ENCODE assay signal across 27 cellular contexts in the genomic region with DNA sequence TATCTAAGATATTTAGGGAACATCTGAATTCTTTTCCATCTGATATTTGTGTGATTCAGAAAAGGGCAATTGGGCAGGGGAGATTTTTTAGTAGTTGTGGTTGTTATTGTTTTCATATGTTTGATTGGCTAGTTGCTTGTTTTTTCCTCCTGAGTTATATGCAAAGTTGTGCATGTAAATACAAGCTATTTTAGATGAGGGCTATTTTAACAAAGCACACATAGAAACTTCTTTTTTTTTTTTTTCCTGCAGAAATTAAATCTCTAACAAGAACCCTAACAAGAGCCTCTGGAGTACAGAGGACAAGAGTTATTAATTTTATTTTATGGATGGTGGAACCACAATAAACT.
A peak's percentile ranks its signal among the peaks of the same experiment; 100 is the strongest.
DNase-seq lines count a peak whose midpoint lies in the region; ATAC-seq and TF ChIP-seq lines count a peak whose summit lies in the region.
"Had no signal": no experiment of that assay in that cellular context is flagged by ENCODE, and none has a peak within 500 bp of the region (broad histone marks: within the 10 kb centered on the region; RNA-seq: fewer than 3 reads in every experiment).

No MANE protein-coding gene starts in this region.

- TF ChIP-seq CTCF in HCT116 (IDR thresholded peaks at IDR 0.05 in 2 of 3, conservative IDR thresholded peaks at IDR 0.05 in 1 of 3; ENCODE audit: borderline replicate concordance in 1 of 3, insufficient read depth in 1 of 3, low read depth in 2 of 3, low read length in 2 of 3), result no peak

- H3K4me3 ChIP-seq in HCT116 (replicated peaks in 1 of 2; ENCODE audit: low read depth in 1 of 2, low read length in 2 of 2) (no peak overlapping the region), HUES6 (ENCODE audit: low read depth, low read length) (no peak overlapping the region), neuronal stem cell (ENCODE audit: low read length in 2 of 2) (no peak overlapping the region)
- H3K4me3 ChIP-seq: dorsolateral prefrontal cortex, left lung, SK-N-MC, skin epidermis, stomach, thyroid gland, vagina had no signal

- H3K9ac ChIP-seq in HCT116 (ENCODE audit: low read length) (no peak overlapping the region), HUES6 (ENCODE audit: low read length) (no peak overlapping the region), neuronal stem cell (ENCODE audit: low read depth, low read length, poor library complexity) (no peak overlapping the region)

- H3K36me3 ChIP-seq in HCT116 (ENCODE audit: control insufficient read depth in 1 of 2, insufficient read depth in 2 of 2, low read length in 2 of 2), result no peaks in the 10 kb centered on the region
- H3K36me3 ChIP-seq in HUES6 (ENCODE audit: control insufficient read depth, insufficient read depth, low read length), result no peaks in the 10 kb centered on the region
- no peaks in the 10 kb centered on the region for H3K36me3 ChIP-seq in neuronal stem cell (replicated peaks in 1 of 2; ENCODE audit: control insufficient read depth in 2 of 2, insufficient read depth in 2 of 2, low read length in 2 of 2)
- H3K36me3 ChIP-seq: brain microvascular endothelial cell, left lung, stomach, thyroid gland, vagina had no signal

- H2BK120ac ChIP-seq in neuronal stem cell (ENCODE audit: low read depth, low read length), result no peak overlapping the region

- no peaks in the 10 kb centered on the region for H3K79me1 ChIP-seq in neuronal stem cell (ENCODE audit: low read depth, low read length)

- TF ChIP-seq RAD21 in HCT116 (IDR thresholded peaks at IDR 0.05; ENCODE audit: low read depth), result no peak

- intact Hi-C loops in HCT116 (cut with micrococcal nuclease), result no loop called here

- H3K4me2 ChIP-seq in HCT116 (ENCODE audit: low read length) (no peak overlapping the region), neuronal stem cell (ENCODE audit: insufficient read depth, low read length, poor library complexity, severe bottlenecking) (no peak overlapping the region)

- H2BK12ac ChIP-seq in neuronal stem cell (ENCODE audit: low read length), result no peak overlapping the region

- H3K27me3 ChIP-seq in HCT116 (ENCODE audit: insufficient read depth, low read length) (no peaks in the 10 kb centered on the region), HUES6 (ENCODE audit: control insufficient read depth, insufficient read depth, low read length) (no peaks in the 10 kb centered on the region), neuronal stem cell (ENCODE audit: control insufficient read depth in 3 of 3, insufficient read depth in 3 of 3, low read depth in 1 of 3, low read length in 3 of 3) (no peaks in the 10 kb centered on the region)
- H3K27me3 ChIP-seq: brain microvascular endothelial cell, dorsolateral prefrontal cortex, left lung, stomach, thyroid gland, vagina had no signal

- H3K79me2 ChIP-seq in HCT116 (ENCODE audit: insufficient read depth, low read length), result no peaks in the 10 kb centered on the region

- no peaks in the 10 kb centered on the region for H3K9me2 ChIP-seq in HCT116 (ENCODE audit: insufficient read depth)

- no TSS peak for BruUV-seq in HCT116 (replicated peaks; lab: Mats Ljungman, UMichigan)

- H3K4ac ChIP-seq in neuronal stem cell (ENCODE audit: low read length), result no peak overlapping the region

- H3K9me3 ChIP-seq in HCT116 (ENCODE audit: control insufficient read depth in 1 of 2, insufficient read depth in 1 of 2, low read depth in 1 of 2, low read length in 2 of 2) (no peaks in the 10 kb centered on the region), HUES6 (ENCODE audit: control insufficient read depth, insufficient read depth, low read depth, low read length) (no peaks in the 10 kb centered on the region), neuronal stem cell (replicated peaks in 1 of 2; ENCODE audit: control insufficient read depth in 2 of 2, insufficient read depth in 1 of 2, low read depth in 1 of 2, low read length in 2 of 2) (no peaks in the 10 kb centered on the region)
- H3K9me3 ChIP-seq: left lung, stomach, thyroid gland, vagina had no signal

- H3K18ac ChIP-seq in neuronal stem cell (ENCODE audit: low read length), result no peak overlapping the region

- H3K36me3 Mint-ChIP-seq in activated naive CD4-positive, alpha-beta T cell treated with anti-CD3 and anti-CD28 coated beads, Interleukin-2, amount 50 U/mL, for 72 hours, result no peaks in the 10 kb centered on the region
- H3K36me3 Mint-ChIP-seq: naive B cell had no signal

- no peak overlapping the region for H2BK15ac ChIP-seq in neuronal stem cell (ENCODE audit: low read length)

- no peaks in the 10 kb centered on the region for H4K20me1 ChIP-seq in HCT116 (ENCODE audit: insufficient read depth)

- H3K9me3 Mint-ChIP-seq in activated naive CD4-positive, alpha-beta T cell treated with anti-CD3 and anti-CD28 coated beads, Interleukin-2, amount 50 U/mL, for 72 hours, result peaks cover 5 to 7% of the 10 kb centered on the region in 2 donors
- H3K9me3 Mint-ChIP-seq: activated T-cell treated with anti-CD3 and anti-CD28 coated beads, Interleukin-2, amount 50 U/mL, for 4 hours; naive B cell had no signal

- no peak overlapping the region for H3K14ac ChIP-seq in neuronal stem cell (ENCODE audit: low read length)

- CTCF ChIA-PET in HCT116 (lab: Charles Lee), result interaction anchor here (0.6 kb wide), 1 partner anchor 334 kb away, joined by 3 read pairs; no protein-coding TSS in a partner anchor

- ATAC-seq in GM19035 (IDR thresholded peaks at IDR 0.05; ENCODE audit: unreplicated experiment) (peak; percentile 69), HCT116 (no peak)
- no peak for ATAC-seq in activated naive CD4-positive, alpha-beta T cell treated with anti-CD3 and anti-CD28 coated beads, Interleukin-2, amount 50 U/mL, for 72 hours
- ATAC-seq: activated T-cell treated with anti-CD3 and anti-CD28 coated beads, Interleukin-2, amount 50 U/mL, for 4 hours; left lung had no signal

- no peak overlapping the region for H2BK5ac ChIP-seq in neuronal stem cell (ENCODE audit: low read length)

- RAD21 ChIA-PET in HCT116 (lab: Charles Lee; ENCODE audit: low non-redundant PET in 1 of 2, low total read pairs in 2 of 2, uncharacterized antibody in 2 of 2, unreplicated experiment in 2 of 2), result no interaction called here

- POLR2A ChIA-PET in HCT116 (lab: Charles Lee), result no interaction called here

- no peak overlapping the region for H4K8ac ChIP-seq in neuronal stem cell (ENCODE audit: low read depth, low read length)

- H2AK5ac ChIP-seq in neuronal stem cell (ENCODE audit: low read depth, low read length), result no peak overlapping the region

- no peak overlapping the region for H3K27ac Mint-ChIP-seq in activated naive CD4-positive, alpha-beta T cell treated with anti-CD3 and anti-CD28 coated beads, Interleukin-2, amount 50 U/mL, for 72 hours

- no peak overlapping the region for H3K27ac ChIP-seq in HCT116 (ENCODE audit: low read depth, low read length)
- H3K27ac ChIP-seq in HUES6 (ENCODE audit: low read depth, low read length), result 0 out of 2 replicates have a peak overlapping the region, but pooled peaks have one; percentile 50
- H3K27ac ChIP-seq in neuronal stem cell (replicated peaks; ENCODE audit: low read length), result no peak overlapping the region
- H3K27ac ChIP-seq: brain microvascular endothelial cell, left lung, SK-N-MC, skin epidermis, stomach, thyroid gland, vagina, VCaP had no signal

- H3K23ac ChIP-seq in neuronal stem cell (ENCODE audit: low read depth, low read length, poor library complexity), result no peak overlapping the region

- no peak overlapping the region for H4K91ac ChIP-seq in neuronal stem cell (ENCODE audit: low read depth, low read length, poor library complexity)

- DNase-seq in HCT116 (ENCODE audit: low read depth, low spot score) (no peak), neuronal stem cell (ENCODE audit: low spot score) (no peak), SW 1271 (lab: John Stamatoyannopoulos, UW) (no peak), NCI-H146 treated with DMSO at 0.1 percent for 48 hours (lab: John Stamatoyannopoulos, UW; ENCODE audit: unreplicated experiment) (no peak)
- DNase-seq in activated naive CD4-positive, alpha-beta T cell treated with anti-CD3 and anti-CD28 coated beads, Interleukin-2, amount 50 U/mL, for 72 hours (ENCODE audit: low spot score in 2 of 2), result no peak
- no peak for DNase-seq in activated effector memory CD4-positive, alpha-beta T cell treated with anti-CD3 and anti-CD28 coated beads, Interleukin-2, amount 50 U/mL, for 16 hours
- DNase-seq: activated CD4-positive, alpha-beta T cell treated with anti-CD3 and anti-CD28 coated beads for 4 hours; activated CD8-positive, alpha-beta memory T cell treated with anti-CD3 and anti-CD28 coated beads for 24 hours; activated naive CD4-positive, alpha-beta T cell treated with Interleukin-2 at 50 U/mL for 16 hours; activated T-cell treated with anti-CD3 and anti-CD28 coated beads, Interleukin-2, amount 50 U/mL, for 4 hours; brain microvascular endothelial cell; C1 segment of cervical spinal cord; COR-L47; dorsolateral prefrontal cortex; GOT3; left lung; naive B cell; NCI-H1436; stimulated activated CD8-positive, alpha-beta memory T cell treated with anti-CD3 and anti-CD28 coated beads, Interleukin-4, amount 100 ng/mL, for 48 hours; stomach; thyroid gland had no signal

- TF ChIP-seq POLR2A in HCT116 (IDR thresholded peaks at IDR 0.05; ENCODE audit: borderline replicate concordance, extremely low read depth, insufficient read depth, insufficient read length), result no peak

- H2AFZ ChIP-seq in HCT116 (ENCODE audit: low read depth, low read length, poor library complexity, severe bottlenecking) (peak overlapping the region; percentile 57), neuronal stem cell (ENCODE audit: low read length) (peak overlapping the region; percentile 70)

- no peaks in the 10 kb centered on the region for H3K4me1 ChIP-seq in HCT116 (ENCODE audit: control insufficient read depth in 1 of 2, insufficient read depth in 2 of 2, low read length in 2 of 2)
- H3K4me1 ChIP-seq in HUES6 (ENCODE audit: control insufficient read depth, insufficient read depth, low read length), result peaks cover 22% of the 10 kb centered on the region
- peaks cover 6 to 8% of the 10 kb centered on the region in 2 donors for H3K4me1 ChIP-seq in neuronal stem cell (ENCODE audit: control insufficient read depth in 2 of 2, insufficient read depth in 1 of 2, low read depth in 1 of 2, low read length in 2 of 2)
- H3K4me1 ChIP-seq: left lung, thyroid gland, vagina had no signal

TF ChIP-seq in HCT116, 20 proteins besides CTCF, POLR2A, EP300 and RAD21 (continues in another document):
- no peak for TF ChIP-seq FOSL1 (IDR thresholded peaks at IDR 0.05; ENCODE audit: low read depth)
- no peak for TF ChIP-seq CBX3 (IDR thresholded peaks at IDR 0.05; ENCODE audit: low read depth)
- no peak for TF ChIP-seq CEBPB (IDR thresholded peaks at IDR 0.05; ENCODE audit: low read depth)
- TF ChIP-seq SIN3A (IDR thresholded peaks at IDR 0.05; ENCODE audit: low read depth), result no peak
- no peak for TF ChIP-seq MAX (IDR thresholded peaks at IDR 0.05)
